ENCODE assay signal across 1 cellular context in genomic region chr1:54980528-54981241, GRCh38.
TF ChIP-seq lines count a peak whose summit lies in the region.

Gene TMEM61 (plus strand): TSS chr1:54980628. CDS start chr1:54981066, 438 bp downstream.

TF ChIP-seq in IMR-90, 13 proteins besides CTCF, POLR2A, EP300 and RAD21:
- TF ChIP-seq FOS (IDR thresholded peaks at IDR 0.05; ENCODE audit: low read depth, low read length) (no peak), MAFK (IDR thresholded peaks at IDR 0.05; ENCODE audit: low read depth, low read length) (no peak), CEBPB (IDR thresholded peaks at IDR 0.05; ENCODE audit: low read depth, low read length) (no peak), USF2 (IDR thresholded peaks at IDR 0.05; ENCODE audit: low read depth, low read length) (no peak), MAZ (IDR thresholded peaks at IDR 0.05; ENCODE audit: borderline replicate concordance, low read depth, low read length) (no peak), NFE2L2 (IDR thresholded peaks at IDR 0.05; ENCODE audit: low read depth, low read length) (no peak), MXI1 (IDR thresholded peaks at IDR 0.05; ENCODE audit: borderline replicate concordance, low read depth, low read length) (no peak), CHD1 (IDR thresholded peaks at IDR 0.05; ENCODE audit: low read depth, low read length) (no peak), RCOR1 (IDR thresholded peaks at IDR 0.05; ENCODE audit: insufficient replicate concordance, low read length) (no peak), RFX5 (IDR thresholded peaks at IDR 0.05; ENCODE audit: low read depth, low read length) (no peak)
- TF ChIP-seq, protein P1, sequence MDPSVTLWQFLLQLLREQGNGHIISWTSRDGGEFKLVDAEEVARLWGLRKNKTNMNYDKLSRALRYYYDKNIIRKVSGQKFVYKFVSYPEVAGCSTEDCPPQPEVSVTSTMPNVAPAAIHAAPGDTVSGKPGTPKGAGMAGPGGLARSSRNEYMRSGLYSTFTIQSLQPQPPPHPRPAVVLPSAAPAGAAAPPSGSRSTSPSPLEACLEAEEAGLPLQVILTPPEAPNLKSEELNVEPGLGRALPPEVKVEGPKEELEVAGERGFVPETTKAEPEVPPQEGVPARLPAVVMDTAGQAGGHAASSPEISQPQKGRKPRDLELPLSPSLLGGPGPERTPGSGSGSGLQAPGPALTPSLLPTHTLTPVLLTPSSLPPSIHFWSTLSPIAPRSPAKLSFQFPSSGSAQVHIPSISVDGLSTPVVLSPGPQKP (IDR thresholded peaks at IDR 0.05; ENCODE audit: borderline replicate concordance, low read depth, low read length): no peak
